Comparison of ENCODE assay signal across 7 cellular contexts in genomic region chr20:48039514-48039913, GRCh38.
"Had no signal": no experiment of that assay in that cellular context is flagged by ENCODE, and none has a peak within 500 bp of the region (broad histone marks: within the 10 kb centered on the region; RNA-seq: fewer than 3 reads in every experiment).

No MANE protein-coding gene starts in this region.

- H3K4me2 ChIP-seq: GM23338 had no signal

- H2AFZ ChIP-seq: GM23338 had no signal

- H3K27ac Mint-ChIP-seq: GM23338, H9, HFFc6 had no signal

- DNase-seq: H9, HCEC 1CT, HFFc6, IMR-90, KBM-7 had no signal

- H3K4me1 Mint-ChIP-seq: GM23338 had no signal

- H3K4me3 Mint-ChIP-seq: GM23338, H9, HFFc6 had no signal

- ATAC-seq: GM23338 had no signal

- H3K4me3 ChIP-seq: GM23338 had no signal

- H3K27ac ChIP-seq: HL-60 had no signal
